In genomic region chr17:35257080-35257701, GRCh38 we compare ENCODE assay signal across 8 cellular contexts. TPM values are rescaled to one million over a fixed set of nuclear protein-coding genes. Genes with fewer than 3 reads are reported as not detected.
A peak's percentile ranks its signal among the peaks of the same experiment; 100 is the strongest.
DNase-seq lines count a peak whose midpoint lies in the region; ATAC-seq and TF ChIP-seq lines count a peak whose summit lies in the region.

No MANE protein-coding gene starts in this region.

- no peaks in the 10 kb centered on the region for H3K27me3 Mint-ChIP-seq in CD8-positive, alpha-beta memory T cell

- H3K9me3 ChIP-seq in CD8-positive, alpha-beta memory T cell (ENCODE audit: low read length) = no peaks in the 10 kb centered on the region
- peaks cover 3% of the 10 kb centered on the region for H3K9me3 ChIP-seq in adipocyte (ENCODE audit: control insufficient read depth, low read length)
- H3K9me3 ChIP-seq in lung (ENCODE audit: control insufficient read depth in 2 of 2, insufficient read depth in 1 of 2, low read length in 1 of 2) = peaks cover 0 to 3% of the 10 kb centered on the region in 2 donors

- peaks cover 77 to 85% (median 81%) of the 10 kb centered on the region in 3 donors for H3K4me1 Mint-ChIP-seq in CD8-positive, alpha-beta memory T cell

- peaks cover 28 to 86% (median 34%) of the 10 kb centered on the region in 3 donors for H3K36me3 Mint-ChIP-seq in CD8-positive, alpha-beta memory T cell

- H3K27ac Mint-ChIP-seq in CD8-positive, alpha-beta memory T cell = peak overlapping the region; percentile 47 to 94 (median 84)

- H3K9me3 Mint-ChIP-seq in CD8-positive, alpha-beta memory T cell = no peaks in the 10 kb centered on the region

- ATAC-seq in lung (ENCODE audit: insufficient read depth, low FRiP score) (no peak), GM18520 (IDR thresholded peaks at IDR 0.05; ENCODE audit: unreplicated experiment) (no peak)

- POLR2A ChIA-PET in CD8-positive, alpha-beta memory T cell (lab: Charles Lee) = interaction anchor here (0.6 to 1.4 kb wide), 5 partner anchors 13 to 282 kb away, joined by 3 to 6 read pairs (median 4); partner anchors contain the start of gene SLFN5

- peaks cover 45% of the 10 kb centered on the region for H3K36me3 ChIP-seq in CD8-positive, alpha-beta memory T cell (ENCODE audit: insufficient read depth, low read length)
- H3K36me3 ChIP-seq in adipocyte (ENCODE audit: control insufficient read depth, insufficient read depth, low read length, severe bottlenecking) = peaks cover 51% of the 10 kb centered on the region
- H3K36me3 ChIP-seq in lung (ENCODE audit: control insufficient read depth in 2 of 2, insufficient read depth in 2 of 2, low read length in 2 of 2) = peaks cover 0 to 12% of the 10 kb centered on the region in 2 donors

- H3K4me3 ChIP-seq in CD8-positive, alpha-beta memory T cell (ENCODE audit: low read length) = no peak overlapping the region
- H3K4me3 ChIP-seq in adipocyte (ENCODE audit: low read length) (no peak overlapping the region), lung (no peak overlapping the region), dorsolateral prefrontal cortex (no peak overlapping the region)

- H3K27me3 ChIP-seq in CD8-positive, alpha-beta memory T cell (ENCODE audit: insufficient read depth, low read length, poor library complexity, severe bottlenecking) = no peaks in the 10 kb centered on the region
- H3K27me3 ChIP-seq in adipocyte (replicated peaks; ENCODE audit: control insufficient read depth, insufficient read depth, low read length) = no peaks in the 10 kb centered on the region
- no peaks in the 10 kb centered on the region for H3K27me3 ChIP-seq in lung (ENCODE audit: control insufficient read depth, insufficient read depth)
- H3K27me3 ChIP-seq in dorsolateral prefrontal cortex = no peaks in the 10 kb centered on the region

- H3K9ac ChIP-seq in adipocyte (ENCODE audit: low read length) = no peak overlapping the region

- CTCF ChIA-PET in CD8-positive, alpha-beta memory T cell (lab: Charles Lee) = interaction anchor here (1.1 to 2.0 kb wide), 4 partner anchors 49 to 282 kb away, joined by 3 to 5 read pairs (median 4); no protein-coding TSS in a partner anchor

- 32 to 49% methylated on average over 5 of the region's 5 CpGs for WGBS in lung, 2 donors

- H3K4me3 Mint-ChIP-seq in CD8-positive, alpha-beta memory T cell = peak overlapping the region in 3 of 7 donors; percentile 32 to 50 (median 49)

- H3K27ac ChIP-seq in CD8-positive, alpha-beta memory T cell (ENCODE audit: low read depth, low read length) = no peak overlapping the region
- H3K27ac ChIP-seq in lung (ENCODE audit: low read depth in 1 of 2, low read length in 1 of 2) = peak overlapping the region in 1 of 2 donors; percentile 23
- no peak overlapping the region for H3K27ac ChIP-seq in dorsolateral prefrontal cortex

- TF ChIP-seq CTCF in lung (IDR thresholded peaks at IDR 0.05; ENCODE audit: control extremely low read depth, extremely low read depth) = no peak
- TF ChIP-seq CTCF in dorsolateral prefrontal cortex (IDR thresholded peaks at IDR 0.05 in 54 of 56, conservative IDR thresholded peaks at IDR 0.05 in 2 of 56; ENCODE audit: low read depth in 1 of 56, partially characterized antibody in 56 of 56) = no peak

- DNase-seq in CD8-positive, alpha-beta memory T cell = no peak
- DNase-seq in NCI-H1105 (lab: John Stamatoyannopoulos, UW) = peak; percentile 86
- peak; percentile 55 for DNase-seq in adipocyte (ENCODE audit: low read depth)
- peak; percentile 65 for DNase-seq in lung (ENCODE audit: low spot score)
- no peak for DNase-seq in activated effector memory CD4-positive, alpha-beta T cell treated with anti-CD3 and anti-CD28 coated beads, Interleukin-2, amount 50 U/mL, for 16 hours
- no peak for DNase-seq in activated CD4-positive, alpha-beta T cell treated with anti-CD3 and anti-CD28 coated beads, Interleukin-2, amount 50 U/mL, for 1 hour
- DNase-seq in dorsolateral prefrontal cortex = no peak

- peaks cover 68% of the 10 kb centered on the region for H3K4me1 ChIP-seq in CD8-positive, alpha-beta memory T cell (ENCODE audit: insufficient read depth, low read length)
- peaks cover 25% of the 10 kb centered on the region for H3K4me1 ChIP-seq in adipocyte (ENCODE audit: control insufficient read depth, insufficient read depth, low read length)
- H3K4me1 ChIP-seq in lung (ENCODE audit: control insufficient read depth in 2 of 2, insufficient read depth in 2 of 2, low read length in 2 of 2) = peaks cover 0 to 14% of the 10 kb centered on the region in 2 donors

- intact Hi-C loops in dorsolateral prefrontal cortex (cut with DNase I) = no loop called here

RNA-seq across cellular contexts. Expression of gene SLFN5, which starts 14.3 kb away (rescaled TPM):
- 10 to 100 TPM; 28.6 to 30.2 TPM for total RNA-seq in CD8-positive, alpha-beta memory T cell
- polyA plus RNA-seq in CD8-positive, alpha-beta memory T cell = 158 TPM
- total RNA-seq in lung (10 to 100 TPM; 42.4 to 51.7 TPM), dorsolateral prefrontal cortex (10 to 100 TPM in 64 of 120 experiments, 1 to 10 TPM in 56; 3.2 to 21.5 (median 10.2) TPM)
- 10 to 100 TPM in 1 of 2 donors, 1 to 10 TPM in 1; 8.5 to 19.2 TPM for polyA plus RNA-seq in lung

Comparison
In these comparisons a context has a peak if more than half of its experiments do, and no peak if none do; other contexts are left out.
1. DNase-seq: peak in NCI-H1105 (single experiment), adipocyte (single experiment) and lung (single experiment); none in CD8-positive, alpha-beta memory T cell (0 of 5), activated effector memory CD4-positive, alpha-beta T cell treated with anti-CD3 and anti-CD28 coated beads, Interleukin-2, amount 50 U/mL, for 16 hours (single experiment), activated CD4-positive, alpha-beta T cell treated with anti-CD3 and anti-CD28 coated beads, Interleukin-2, amount 50 U/mL, for 1 hour (single experiment) and dorsolateral prefrontal cortex (0 of 10).